In genomic region chr5:116009806-116010205, GRCh38 we compare ENCODE assay signal across 22 cellular contexts. TPM values are rescaled to one million over a fixed set of nuclear protein-coding genes. Genes with fewer than 3 reads are reported as not detected.
A peak's percentile ranks its signal among the peaks of the same experiment; 100 is the strongest.
DNase-seq lines count a peak whose midpoint lies in the region; ATAC-seq lines count a peak whose summit lies in the region.
"Had no signal": no experiment of that assay in that cellular context is flagged by ENCODE, and none has a peak within 500 bp of the region (broad histone marks: within the 10 kb centered on the region; RNA-seq: fewer than 3 reads in every experiment).

No MANE protein-coding gene starts in this region.

- ATAC-seq in GM19452 (IDR thresholded peaks at IDR 0.05; ENCODE audit: unreplicated experiment) (no peak), sciatic nerve (no peak)
- ATAC-seq: GM12878, HCT116 had no signal

- H3K4me1 ChIP-seq in subcutaneous abdominal adipose tissue (ENCODE audit: control insufficient read depth in 5 of 5, insufficient read depth in 5 of 5, low read length in 5 of 5) (peaks cover 0 to 18% (median 5%) of the 10 kb centered on the region in 5 donors), SJCRH30 (no peaks in the 10 kb centered on the region)

- H3K36me3 ChIP-seq in MG63, result no peaks in the 10 kb centered on the region
- peaks cover 0 to 57% (median 26%) of the 10 kb centered on the region in 5 donors for H3K36me3 ChIP-seq in subcutaneous abdominal adipose tissue (ENCODE audit: control insufficient read depth in 5 of 5, insufficient read depth in 5 of 5, low read length in 5 of 5)
- no peaks in the 10 kb centered on the region for H3K36me3 ChIP-seq in SJCRH30

- no peak overlapping the region for H3K9ac ChIP-seq in subcutaneous abdominal adipose tissue (ENCODE audit: low read length in 5 of 5)

- H3K27me3 ChIP-seq in MG63 (no peaks in the 10 kb centered on the region), subcutaneous abdominal adipose tissue (ENCODE audit: control insufficient read depth in 5 of 5, insufficient read depth in 4 of 5, low read length in 5 of 5) (no peaks in the 10 kb centered on the region), SJCRH30 (no peaks in the 10 kb centered on the region)

- intact Hi-C loops in sciatic nerve (cut with DNase I), result no loop called here

- H3K4me3 ChIP-seq in MG63 (no peak overlapping the region), subcutaneous abdominal adipose tissue (ENCODE audit: low read depth in 1 of 5, low read length in 5 of 5) (no peak overlapping the region), SJCRH30 (no peak overlapping the region)
- H3K4me3 ChIP-seq: GM12878 had no signal

- DNase-seq in MG63 (peak; percentile 8), fibroblast of gingiva (ENCODE audit: low read depth) (peak; percentile 75), fibroblast of the conjunctiva (ENCODE audit: low read depth) (peak; percentile 0), sciatic nerve (ENCODE audit: low spot score) (no peak), SJCRH30 (no peak)
- no peak for DNase-seq in activated CD4-positive, CD25-positive, alpha-beta regulatory T cell (lab: John Stamatoyannopoulos, UW)
- DNase-seq: ACHN; AML-193; CD4-positive, alpha-beta T cell; DMS153; DMS79 treated with DMSO at 0.1 percent for 48 hours; GF-D8; GOT3; H7; HFFc6 had no signal

- peak overlapping the region; percentile 6 for H3K27ac ChIP-seq in subcutaneous abdominal adipose tissue (ENCODE audit: low read depth, low read length)
- H3K27ac ChIP-seq in SJCRH30, result no peak overlapping the region
- H3K27ac ChIP-seq: C4-2B, HL-60 had no signal

- H3K9me3 ChIP-seq in MG63 (no peaks in the 10 kb centered on the region), subcutaneous abdominal adipose tissue (ENCODE audit: control insufficient read depth in 5 of 5, low read length in 5 of 5) (no peaks in the 10 kb centered on the region), SJCRH30 (replicated peaks) (0 out of 2 replicates have a peak, but pooled peaks cover 2% of the 10 kb centered on the region)

RNA-seq across cellular contexts. Expression of gene ARL14EPL, which starts 22.5 kb away (rescaled TPM):
- total RNA-seq in MG63 (2014; rRNA removed; shearing (Covaris generic); ENCODE audit: low replicate concordance), result not detected in 2 replicates
- total RNA-seq in sciatic nerve, result not detected
- 0.06 and 0.66 TPM in 2 replicates for total RNA-seq in SJCRH30 (2014; rRNA removed; shearing (Covaris generic))
- total RNA-seq: CD4-positive, alpha-beta T cell; GM12878; H7; HFFc6; HT1080 had no signal

RNA-seq across cellular contexts. Expression of gene LVRN, which starts 47.5 kb away (rescaled TPM):
- 0.10 TPM in 1 of 2 replicates, not detected in the other for total RNA-seq in MG63 (2014; rRNA removed; shearing (Covaris generic); ENCODE audit: low replicate concordance)
- 5.6 TPM for total RNA-seq in sciatic nerve
- total RNA-seq in SJCRH30 (2014; rRNA removed; shearing (Covaris generic)), result 0.53 TPM in 2 replicates
- total RNA-seq: HT1080 had no signal

Comparison
In these comparisons a context has a peak if more than half of its experiments do, and no peak if none do; other contexts are left out.
1. DNase-seq: peak in MG63 (single experiment), fibroblast of gingiva (single experiment) and fibroblast of the conjunctiva (single experiment); none in sciatic nerve (single experiment), SJCRH30 (0 of 2) and activated CD4-positive, CD25-positive, alpha-beta regulatory T cell (0 of 4).